In genomic region chr12:12267801-12268200, GRCh38 we compare ENCODE assay signal across 8 cellular contexts. TPM values are rescaled to one million over a fixed set of nuclear protein-coding genes. Genes with fewer than 3 reads are reported as not detected.
DNase-seq lines count a peak whose midpoint lies in the region; ATAC-seq lines count a peak whose summit lies in the region.

No MANE protein-coding gene starts in this region.

- no peak for ATAC-seq in natural killer cell treated with Interleukin-12 subunit alpha and Interleukin-12 subunit beta and Interleukin-15 and Interleukin-18, amount 100 ng/mL, for 72 hours
- ATAC-seq in GM21737 (IDR thresholded peaks at IDR 0.05; ENCODE audit: unreplicated experiment) (no peak), HG03045 (IDR thresholded peaks at IDR 0.05; ENCODE audit: unreplicated experiment) (no peak)

- DNase-seq in NCI-H2029 treated with DMSO at 0.1 percent for 48 hours (lab: John Stamatoyannopoulos, UW) (peak; percentile 41), NCI-H2029 (lab: John Stamatoyannopoulos, UW) (no peak), NCI-H2171 (lab: John Stamatoyannopoulos, UW) (peak; percentile 67)
- no peak for DNase-seq in natural killer cell treated with Interleukin-12 subunit alpha and Interleukin-12 subunit beta and Interleukin-15 and Interleukin-18, amount 100 ng/mL, for 72 hours (ENCODE audit: low spot score)
- DNase-seq in stimulated activated CD4-positive, alpha-beta T cell treated with anti-CD3 and anti-CD28 coated beads, Interleukin-1b, Interleukin-23, amount 100 ng/mL, for 48 hours: no peak

- peak overlapping the region; percentile 73 for H3K4me3 Mint-ChIP-seq in natural killer cell treated with Interleukin-12 subunit alpha and Interleukin-12 subunit beta and Interleukin-15 and Interleukin-18, amount 100 ng/mL, for 72 hours

- H3K9me3 Mint-ChIP-seq in natural killer cell treated with Interleukin-12 subunit alpha and Interleukin-12 subunit beta and Interleukin-15 and Interleukin-18, amount 100 ng/mL, for 72 hours: no peaks in the 10 kb centered on the region

- peaks cover 36 to 52% of the 10 kb centered on the region in 2 donors for H3K27me3 Mint-ChIP-seq in natural killer cell treated with Interleukin-12 subunit alpha and Interleukin-12 subunit beta and Interleukin-15 and Interleukin-18, amount 100 ng/mL, for 72 hours

- peaks cover 11 to 16% of the 10 kb centered on the region in 2 donors for H3K4me1 Mint-ChIP-seq in natural killer cell treated with Interleukin-12 subunit alpha and Interleukin-12 subunit beta and Interleukin-15 and Interleukin-18, amount 100 ng/mL, for 72 hours (ENCODE audit: low read depth in 2 of 2)

- H3K27ac Mint-ChIP-seq in natural killer cell treated with Interleukin-12 subunit alpha and Interleukin-12 subunit beta and Interleukin-15 and Interleukin-18, amount 100 ng/mL, for 72 hours: no peak overlapping the region

- no peaks in the 10 kb centered on the region for H3K36me3 Mint-ChIP-seq in natural killer cell treated with Interleukin-12 subunit alpha and Interleukin-12 subunit beta and Interleukin-15 and Interleukin-18, amount 100 ng/mL, for 72 hours

- H3K27ac ChIP-seq in cingulate gyrus (ENCODE audit: low read depth, low read length): peak overlapping the region; percentile 93

RNA-seq across cellular contexts. Expression of gene LRP6, which starts 1.0 kb away (rescaled TPM):
- under 1 TPM; 0.10 to 0.59 TPM for total RNA-seq in natural killer cell treated with Interleukin-12 subunit alpha and Interleukin-12 subunit beta and Interleukin-15 and Interleukin-18, amount 100 ng/mL, for 72 hours

Comparison
In these comparisons a context has a peak if more than half of its experiments do, and no peak if none do; other contexts are left out.
1. DNase-seq: peak in NCI-H2029 treated with DMSO at 0.1 percent for 48 hours (single experiment) and NCI-H2171 (single experiment); none in NCI-H2029 (single experiment), natural killer cell treated with Interleukin-12 subunit alpha and Interleukin-12 subunit beta and Interleukin-15 and Interleukin-18, amount 100 ng/mL, for 72 hours (single experiment) and stimulated activated CD4-positive, alpha-beta T cell treated with anti-CD3 and anti-CD28 coated beads, Interleukin-1b, Interleukin-23, amount 100 ng/mL, for 48 hours (single experiment).